ENCODE assay signal across 7 cellular contexts in the genomic region with DNA sequence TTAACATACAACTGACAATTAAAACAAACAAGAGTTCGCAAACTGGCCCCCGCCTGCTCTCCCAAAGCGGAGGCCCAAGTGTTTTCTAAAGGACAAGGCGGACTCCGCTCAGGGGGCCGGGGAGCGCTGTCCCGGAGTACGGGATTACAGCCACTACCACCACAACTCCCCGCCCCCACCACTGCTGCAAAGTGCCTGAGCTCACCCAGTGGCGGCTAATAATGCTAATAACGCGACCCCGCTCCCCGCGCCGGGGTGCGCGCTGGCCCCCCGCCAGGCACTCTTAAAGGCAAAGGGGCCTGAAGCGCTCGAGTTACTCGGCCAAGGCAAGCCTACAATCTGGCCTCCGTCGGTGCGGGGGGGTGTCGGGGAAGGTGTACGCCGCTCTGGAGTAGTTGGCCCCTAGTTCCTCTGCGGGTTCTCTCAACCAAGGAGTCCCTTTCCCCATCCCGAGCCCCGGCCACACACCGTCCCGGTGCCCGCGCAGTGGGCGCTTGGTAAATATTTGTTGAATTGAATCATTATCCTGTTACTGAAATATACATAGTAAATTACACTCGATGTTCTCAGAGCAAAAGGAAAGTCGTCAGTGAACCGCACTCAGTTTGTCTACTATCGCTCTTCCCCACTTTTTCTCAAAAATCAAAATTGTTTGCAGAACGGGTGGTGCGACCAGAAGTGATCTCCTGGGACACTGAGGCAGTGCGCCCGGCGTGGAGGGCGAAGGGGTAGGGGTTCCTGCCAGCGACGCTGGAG. TPM values are rescaled to one million over a fixed set of nuclear protein-coding genes. Genes with fewer than 3 reads are reported as not detected.
A peak's percentile ranks its signal among the peaks of the same experiment; 100 is the strongest.
DNase-seq lines count a peak whose midpoint lies in the region; ATAC-seq and TF ChIP-seq lines count a peak whose summit lies in the region.

No MANE protein-coding gene starts in this region.

- TF ChIP-seq CTCF in GM12865 (IDR thresholded peaks at IDR 0.05; ENCODE audit: insufficient read depth, low read depth, low read length, missing control alignments) (no peak), endodermal cell (conservative IDR thresholded peaks at IDR 0.05) (no peak)

- H3K27ac ChIP-seq in endodermal cell (ENCODE audit: low read depth, low read length) (no peak overlapping the region), mucosa of rectum (ENCODE audit: low read depth in 2 of 2, low read length in 2 of 2) (peak overlapping the region; percentile 48 to 58)

- DNase-seq in GM12865 (ENCODE audit: low read depth) (no peak), NCI-H82 treated with DMSO at 0.1 percent for 48 hours (lab: John Stamatoyannopoulos, UW; ENCODE audit: unreplicated experiment) (peak; percentile 21), endodermal cell (peak; percentile 86), foreskin melanocyte (no peak)

- peaks cover 3% of the 10 kb centered on the region for H3K4me1 ChIP-seq in endodermal cell (ENCODE audit: control insufficient read depth, insufficient read depth, low read length)
- peaks cover 33 to 44% of the 10 kb centered on the region in 2 donors for H3K4me1 ChIP-seq in mucosa of rectum (ENCODE audit: control insufficient read depth in 2 of 2, insufficient read depth in 2 of 2, low read length in 2 of 2)

- H3K9ac ChIP-seq in endodermal cell (ENCODE audit: extremely low read depth, low read length, poor library complexity, severe bottlenecking) (no peak overlapping the region), mucosa of rectum (ENCODE audit: low read depth in 1 of 2, low read length in 2 of 2) (peak overlapping the region; percentile 32 to 56)

- H3K4me1 Mint-ChIP-seq in endodermal cell = peaks cover 57% of the 10 kb centered on the region

- peak overlapping the region; percentile 64 for H3K4me3 Mint-ChIP-seq in endodermal cell

- H3K27me3 ChIP-seq in endodermal cell (ENCODE audit: control insufficient read depth, insufficient read depth, low read length, poor library complexity, severe bottlenecking) = peaks cover 94% of the 10 kb centered on the region
- H3K27me3 ChIP-seq in mucosa of rectum (ENCODE audit: control insufficient read depth in 2 of 2, insufficient read depth in 2 of 2, low read length in 2 of 2) = peaks cover 36 to 50% of the 10 kb centered on the region in 2 donors

- peaks cover 94% of the 10 kb centered on the region for H3K27me3 Mint-ChIP-seq in endodermal cell (ENCODE audit: insufficient read depth)

- H3K36me3 ChIP-seq in endodermal cell (ENCODE audit: control insufficient read depth, insufficient read depth, low read length) (no peaks in the 10 kb centered on the region), mucosa of rectum (ENCODE audit: control insufficient read depth in 2 of 2, insufficient read depth in 2 of 2, low read length in 2 of 2) (no peaks in the 10 kb centered on the region)

- ATAC-seq in HG02884 (IDR thresholded peaks at IDR 0.05; ENCODE audit: unreplicated experiment) (no peak), HG03045 (IDR thresholded peaks at IDR 0.05; ENCODE audit: unreplicated experiment) (no peak)

- H3K9me3 Mint-ChIP-seq in endodermal cell = no peaks in the 10 kb centered on the region

- H3K27ac Mint-ChIP-seq in endodermal cell = no peak overlapping the region

- H3K4me3 ChIP-seq in GM12865 (ENCODE audit: low read depth, low read length) = peak overlapping the region; percentile 60
- H3K4me3 ChIP-seq in endodermal cell (ENCODE audit: low read length) = peak overlapping the region; percentile 81
- peak overlapping the region; percentile 72 to 78 for H3K4me3 ChIP-seq in mucosa of rectum (ENCODE audit: low read length in 2 of 2)

- no peaks in the 10 kb centered on the region for H3K9me3 ChIP-seq in endodermal cell (ENCODE audit: control insufficient read depth, low read length)
- H3K9me3 ChIP-seq in mucosa of rectum (ENCODE audit: control insufficient read depth in 2 of 2, low read length in 2 of 2) = no peaks in the 10 kb centered on the region

- WGBS in endodermal cell (ENCODE audit: insufficient coverage in 1 of 2, insufficient read length in 1 of 2), 2 experiments = 0% methylated on average over 19 to 41 of the region's 49 CpGs

- H3K36me3 Mint-ChIP-seq in endodermal cell (ENCODE audit: low read depth) = no peaks in the 10 kb centered on the region

RNA-seq across cellular contexts. Expression of a gene that starts 0.8 kb away (rescaled TPM):
- total RNA-seq in endodermal cell = 1 to 10 TPM in 1 of 2 donors, under 1 TPM in 1; 0.92 to 1.4 TPM
- 13.3 TPM for polyA plus RNA-seq in endodermal cell (2013, experiment 1 of 2)
- 11.2 TPM for polyA plus RNA-seq in endodermal cell (2013, experiment 2 of 2)

Comparison
In these comparisons a context has a peak if more than half of its experiments do, and no peak if none do; other contexts are left out.
1. DNase-seq: peak in NCI-H82 treated with DMSO at 0.1 percent for 48 hours (single experiment) and endodermal cell (single experiment); none in GM12865 (single experiment) and foreskin melanocyte (single experiment).
2. Peak in every context shown above with its lines, with median percentiles within 50 percentile points of each other: H3K4me3 ChIP-seq.